ENCODE assay signal across 10 cellular contexts in genomic region chr17:40315678-40316570, GRCh38. TPM values are rescaled to one million over a fixed set of nuclear protein-coding genes. Genes with fewer than 3 reads are reported as not detected.
DNase-seq lines count a peak whose midpoint lies in the region; ATAC-seq and TF ChIP-seq lines count a peak whose summit lies in the region.
"Had no signal": no experiment of that assay in that cellular context is flagged by ENCODE, and none has a peak within 500 bp of the region (broad histone marks: within the 10 kb centered on the region; RNA-seq: fewer than 3 reads in every experiment).

No MANE protein-coding gene starts in this region.

- H4K91ac ChIP-seq in neuronal stem cell (ENCODE audit: low read depth, low read length, poor library complexity) = peak overlapping the region; percentile 31

- peak overlapping the region; percentile 21 for H3K23ac ChIP-seq in neuronal stem cell (ENCODE audit: low read depth, low read length, poor library complexity)

- POLR2A ChIA-PET in CD8-positive, alpha-beta T cell (lab: Charles Lee) = interaction anchor here (0.7 to 2.2 kb wide), 5 partner anchors 8 to 232 kb away, joined by 3 to 6 read pairs (median 3); no protein-coding TSS in a partner anchor

- peak overlapping the region; percentile 18 for H3K27ac Mint-ChIP-seq in CD8-positive, alpha-beta T cell

- DNase-seq in CD8-positive, alpha-beta T cell = peak in 1 of 7 experiments; percentile 48
- DNase-seq in MM.1S = peak; percentile 27
- no peak for DNase-seq in neuronal stem cell (ENCODE audit: low spot score)
- DNase-seq in amniotic stem cell (lab: John Stamatoyannopoulos, UW) = no peak
- DNase-seq in NCI-H1436 treated with DMSO at 0.1 percent for 48 hours (lab: John Stamatoyannopoulos, UW) = no peak
- DNase-seq: nucleus accumbens had no signal

- H2AK5ac ChIP-seq in neuronal stem cell (ENCODE audit: low read depth, low read length) = peak overlapping the region; percentile 98

- no peak overlapping the region for H2AFZ ChIP-seq in MM.1S (ENCODE audit: low read length)
- peak overlapping the region; percentile 88 for H2AFZ ChIP-seq in neuronal stem cell (ENCODE audit: low read length)

- peak overlapping the region; percentile 18 for H3K4me3 Mint-ChIP-seq in CD8-positive, alpha-beta T cell

- no peak overlapping the region for H3K27ac ChIP-seq in CD8-positive, alpha-beta T cell (ENCODE audit: low read depth, low read length)
- H3K27ac ChIP-seq in MM.1S (ENCODE audit: low read length) (peak overlapping the region; percentile 59; the same call in 1 of the 2 replicates), duodenal mucosa (ENCODE audit: low read depth, low read length) (no peak overlapping the region), neuronal stem cell (replicated peaks; ENCODE audit: low read length) (no peak overlapping the region)

- H3K9me3 ChIP-seq in CD8-positive, alpha-beta T cell (ENCODE audit: low read length) = no peaks in the 10 kb centered on the region
- H3K9me3 ChIP-seq in MM.1S (replicated peaks; ENCODE audit: insufficient read depth, low read length) (no peaks in the 10 kb centered on the region), duodenal mucosa (ENCODE audit: control insufficient read depth in 1 of 2, low read length in 2 of 2) (no peaks in the 10 kb centered on the region), neuronal stem cell (replicated peaks in 1 of 2; ENCODE audit: control insufficient read depth in 2 of 2, insufficient read depth in 1 of 2, low read depth in 1 of 2, low read length in 2 of 2) (peaks cover 0 to 3% of the 10 kb centered on the region in 2 donors)

- peaks cover 2% of the 10 kb centered on the region for H3K79me1 ChIP-seq in neuronal stem cell (ENCODE audit: low read depth, low read length)

- no peak overlapping the region for H2BK5ac ChIP-seq in neuronal stem cell (ENCODE audit: low read length)

- H2BK120ac ChIP-seq in neuronal stem cell (ENCODE audit: low read depth, low read length) = peak overlapping the region; percentile 21

- intact Hi-C loops in CD8-positive, alpha-beta T cell (cut with DNase I, micrococcal nuclease) = loop anchor here in 1 of 2 experiments (10.0 kb wide), 1 partner anchor 541 kb away; no protein-coding TSS in a partner anchor

- H3K27me3 ChIP-seq in CD8-positive, alpha-beta T cell (ENCODE audit: insufficient read depth, low read length) = no peaks in the 10 kb centered on the region
- H3K27me3 ChIP-seq in MM.1S (replicated peaks; ENCODE audit: insufficient read depth, low read length) (no peaks in the 10 kb centered on the region), duodenal mucosa (ENCODE audit: control insufficient read depth in 1 of 2, insufficient read depth in 2 of 2, low read length in 2 of 2) (no peaks in the 10 kb centered on the region), neuronal stem cell (ENCODE audit: control insufficient read depth in 3 of 3, insufficient read depth in 3 of 3, low read depth in 1 of 3, low read length in 3 of 3) (peaks cover 0 to 15% (median 0%) of the 10 kb centered on the region in 3 experiments)

- no peaks in the 10 kb centered on the region for H3K27me3 Mint-ChIP-seq in CD8-positive, alpha-beta T cell (ENCODE audit: low read depth)

- peak overlapping the region; percentile 98 for H2BK15ac ChIP-seq in neuronal stem cell (ENCODE audit: low read length)

- peaks cover 70% of the 10 kb centered on the region for H3K4me1 Mint-ChIP-seq in CD8-positive, alpha-beta T cell (ENCODE audit: low read depth)

- H3K4me3 ChIP-seq in CD8-positive, alpha-beta T cell (ENCODE audit: low read depth, low read length) = no peak overlapping the region
- H3K4me3 ChIP-seq in MM.1S (ENCODE audit: low read length) (no peak overlapping the region), duodenal mucosa (ENCODE audit: low read depth in 1 of 2, low read length in 2 of 2) (peak overlapping the region; percentile 22 to 75), neuronal stem cell (ENCODE audit: low read length in 2 of 2) (peak overlapping the region; percentile 25 to 47)

- WGBS in neuronal stem cell (ENCODE audit: extremely low coverage in 2 of 2, insufficient read length in 2 of 2, insufficient replicate concordance in 1 of 2), 2 donors = no CpG with 5 or more reads among the region's 9 CpGs

- no peak overlapping the region for H3K4ac ChIP-seq in neuronal stem cell (ENCODE audit: low read length)

- CTCF ChIA-PET in CD8-positive, alpha-beta T cell (lab: Charles Lee) = interaction anchor here (4.7 to 34.6 kb wide), 2 partner anchors 11 to 39 kb away, joined by 79 to 1103 read pairs; partner anchors contain the start of genes GJD3 and RARA

- no peaks in the 10 kb centered on the region for H3K9me3 Mint-ChIP-seq in CD8-positive, alpha-beta T cell

- no peaks in the 10 kb centered on the region for H4K20me1 ChIP-seq in MM.1S (ENCODE audit: insufficient read depth, low read length)

- H3K36me3 Mint-ChIP-seq in CD8-positive, alpha-beta T cell = peaks cover 13% of the 10 kb centered on the region

- H3K18ac ChIP-seq in neuronal stem cell (ENCODE audit: low read length) = peak overlapping the region; percentile 96

- H3K4me2 ChIP-seq in MM.1S (ENCODE audit: low read depth, low read length) = peak overlapping the region; percentile 30; the same call in 1 of the 2 replicates
- peak overlapping the region; percentile 84 for H3K4me2 ChIP-seq in neuronal stem cell (ENCODE audit: insufficient read depth, low read length, poor library complexity, severe bottlenecking)

- peaks cover 41% of the 10 kb centered on the region for H3K79me2 ChIP-seq in MM.1S (ENCODE audit: low read length)

- TF ChIP-seq CTCF in CD8-positive, alpha-beta T cell (IDR thresholded peaks at IDR 0.05) = no peak
- no peak for TF ChIP-seq CTCF in MM.1S (IDR thresholded peaks at IDR 0.05; ENCODE audit: low read length)

- H3K4me1 ChIP-seq in CD8-positive, alpha-beta T cell (ENCODE audit: insufficient read depth, low read length) = peaks cover 77% of the 10 kb centered on the region
- H3K4me1 ChIP-seq in MM.1S (ENCODE audit: low read length) = peaks cover 61% of the 10 kb centered on the region
- peaks cover 73 to 81% of the 10 kb centered on the region in 2 donors for H3K4me1 ChIP-seq in duodenal mucosa (ENCODE audit: control insufficient read depth in 1 of 2, insufficient read depth in 2 of 2, low read length in 2 of 2)
- H3K4me1 ChIP-seq in neuronal stem cell (ENCODE audit: control insufficient read depth in 2 of 2, insufficient read depth in 1 of 2, low read depth in 1 of 2, low read length in 2 of 2) = peaks cover 21 to 26% of the 10 kb centered on the region in 2 donors

- H2BK12ac ChIP-seq in neuronal stem cell (ENCODE audit: low read length) = peak overlapping the region; percentile 96

- peaks cover 55% of the 10 kb centered on the region for H3F3A ChIP-seq in MM.1S (ENCODE audit: insufficient read depth, low read length)

- H3K9ac ChIP-seq in MM.1S (ENCODE audit: low read length) (no peak overlapping the region), duodenal mucosa (ENCODE audit: low read depth in 1 of 2, low read length in 2 of 2) (peak overlapping the region in 1 of 2 donors; percentile 57), neuronal stem cell (ENCODE audit: low read depth, low read length, poor library complexity) (peak overlapping the region; percentile 64)

- ATAC-seq in CD8-positive, alpha-beta T cell = no peak
- ATAC-seq in GM18520 (IDR thresholded peaks at IDR 0.05; ENCODE audit: unreplicated experiment) = no peak
- ATAC-seq in HG03159 (IDR thresholded peaks at IDR 0.05; ENCODE audit: unreplicated experiment) = no peak

- H3K9me2 ChIP-seq in MM.1S (replicated peaks; ENCODE audit: insufficient read depth, low read length) = no peaks in the 10 kb centered on the region

- peak overlapping the region; percentile 11 for H3K14ac ChIP-seq in neuronal stem cell (ENCODE audit: low read length)

- no peaks in the 10 kb centered on the region for H3K36me3 ChIP-seq in CD8-positive, alpha-beta T cell (ENCODE audit: insufficient read depth, low read length)
- H3K36me3 ChIP-seq in MM.1S (replicated peaks; ENCODE audit: insufficient read depth, low read length) = no peaks in the 10 kb centered on the region
- H3K36me3 ChIP-seq in duodenal mucosa (ENCODE audit: control insufficient read depth in 1 of 2, insufficient read depth in 2 of 2, low read length in 2 of 2) = no peaks in the 10 kb centered on the region
- no peaks in the 10 kb centered on the region for H3K36me3 ChIP-seq in neuronal stem cell (replicated peaks in 1 of 2; ENCODE audit: control insufficient read depth in 2 of 2, insufficient read depth in 2 of 2, low read length in 2 of 2)

- H4K8ac ChIP-seq in neuronal stem cell (ENCODE audit: low read depth, low read length) = peak overlapping the region; percentile 89

RNA-seq across cellular contexts. Expression of gene RARA, which starts 6.9 kb away (rescaled TPM):
- total RNA-seq in CD8-positive, alpha-beta T cell = 100 to 1,000 TPM; 133 TPM
- 14.9 TPM for polyA plus RNA-seq in neuronal stem cell (2013, experiment 1 of 2)
- polyA plus RNA-seq in neuronal stem cell (2013, experiment 2 of 2) = 15.3 TPM

RNA-seq across cellular contexts. Expression of gene CDC6, which starts 28.2 kb away (rescaled TPM):
- total RNA-seq in CD8-positive, alpha-beta T cell = 1 to 10 TPM; 2.0 to 2.9 TPM
- 31.8 TPM for polyA plus RNA-seq in neuronal stem cell (2013, experiment 1 of 2)
- polyA plus RNA-seq in neuronal stem cell (2013, experiment 2 of 2) = 32.6 TPM

RNA-seq across cellular contexts. Expression of gene GJD3, which starts 48.6 kb away (rescaled TPM):
- total RNA-seq in CD8-positive, alpha-beta T cell = not detected
- polyA plus RNA-seq in neuronal stem cell (2013, experiment 1 of 2) = 0.08 TPM
- polyA plus RNA-seq in neuronal stem cell (2013, experiment 2 of 2) = 0.07 TPM
- total RNA-seq: M059J had no signal

Comparison
In these comparisons a context has a peak if more than half of its experiments do, and no peak if none do; other contexts are left out.
1. H3K4me3 ChIP-seq: peak in duodenal mucosa (2 of 2) and neuronal stem cell (2 of 2); none in CD8-positive, alpha-beta T cell (single experiment) and MM.1S (single experiment).